1 cellular context compared by ENCODE assay signal in the genomic region with DNA sequence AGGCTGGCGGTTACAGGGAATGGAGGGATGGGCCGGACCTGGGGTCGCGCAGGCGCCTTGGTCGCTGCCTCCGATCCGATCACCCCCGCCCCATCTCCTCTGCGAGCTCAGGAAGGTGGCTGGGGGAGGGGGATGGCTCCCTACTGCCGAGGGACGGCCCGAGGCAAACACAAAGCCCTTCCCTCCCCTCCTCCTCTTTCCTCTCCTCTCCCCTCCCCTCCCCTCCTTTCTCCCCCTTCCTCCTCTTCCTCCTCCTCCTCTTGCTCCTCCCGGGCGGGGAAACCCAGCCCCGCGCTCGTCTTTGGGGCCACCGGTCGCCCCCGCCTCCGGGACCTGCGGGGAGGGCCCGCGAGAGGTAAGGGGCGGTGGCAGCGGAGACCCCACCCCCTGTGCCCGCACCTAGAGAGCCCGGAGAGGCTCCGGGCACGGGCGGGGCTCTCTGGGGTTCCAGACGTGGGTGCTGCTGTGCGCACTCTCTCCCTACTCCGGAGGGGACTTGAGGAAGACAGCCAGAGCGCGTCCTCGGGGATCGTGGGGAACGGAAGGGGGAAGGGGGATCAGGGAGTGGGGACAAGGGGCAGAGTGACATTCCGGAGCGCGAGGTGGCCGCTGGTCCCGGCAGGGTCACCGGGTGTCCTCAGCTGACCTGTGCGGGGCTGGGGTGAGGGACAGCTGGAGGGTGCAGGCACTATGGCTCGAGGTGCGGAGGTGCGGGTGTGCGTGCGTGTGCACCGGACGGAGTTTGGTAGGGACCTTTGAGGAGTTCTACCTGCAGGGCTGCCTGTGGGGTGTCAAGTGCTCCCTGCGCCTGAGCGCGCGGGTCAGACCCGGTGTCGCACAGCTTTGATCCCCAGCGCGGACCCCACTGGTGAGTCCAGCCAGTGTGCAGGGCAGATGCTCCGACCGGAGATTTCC.
TF ChIP-seq lines count a peak whose summit lies in the region.

A gene with protein sequence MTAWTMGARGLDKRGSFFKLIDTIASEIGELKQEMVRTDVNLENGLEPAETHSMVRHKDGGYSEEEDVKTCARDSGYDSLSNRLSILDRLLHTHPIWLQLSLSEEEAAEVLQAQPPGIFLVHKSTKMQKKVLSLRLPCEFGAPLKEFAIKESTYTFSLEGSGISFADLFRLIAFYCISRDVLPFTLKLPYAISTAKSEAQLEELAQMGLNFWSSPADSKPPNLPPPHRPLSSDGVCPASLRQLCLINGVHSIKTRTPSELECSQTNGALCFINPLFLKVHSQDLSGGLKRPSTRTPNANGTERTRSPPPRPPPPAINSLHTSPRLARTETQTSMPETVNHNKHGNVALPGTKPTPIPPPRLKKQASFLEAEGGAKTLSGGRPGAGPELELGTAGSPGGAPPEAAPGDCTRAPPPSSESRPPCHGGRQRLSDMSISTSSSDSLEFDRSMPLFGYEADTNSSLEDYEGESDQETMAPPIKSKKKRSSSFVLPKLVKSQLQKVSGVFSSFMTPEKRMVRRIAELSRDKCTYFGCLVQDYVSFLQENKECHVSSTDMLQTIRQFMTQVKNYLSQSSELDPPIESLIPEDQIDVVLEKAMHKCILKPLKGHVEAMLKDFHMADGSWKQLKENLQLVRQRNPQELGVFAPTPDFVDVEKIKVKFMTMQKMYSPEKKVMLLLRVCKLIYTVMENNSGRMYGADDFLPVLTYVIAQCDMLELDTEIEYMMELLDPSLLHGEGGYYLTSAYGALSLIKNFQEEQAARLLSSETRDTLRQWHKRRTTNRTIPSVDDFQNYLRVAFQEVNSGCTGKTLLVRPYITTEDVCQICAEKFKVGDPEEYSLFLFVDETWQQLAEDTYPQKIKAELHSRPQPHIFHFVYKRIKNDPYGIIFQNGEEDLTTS (plus strand): TSS at position 286 of the 915 bp plus-strand sequence. CDS start 131,344 bp downstream, outside the sequence.

TF ChIP-seq in HepG2, 621 proteins besides CTCF, POLR2A, EP300 and RAD21 (continued from another document and continues in another):
- TF ChIP-seq, protein P1, sequence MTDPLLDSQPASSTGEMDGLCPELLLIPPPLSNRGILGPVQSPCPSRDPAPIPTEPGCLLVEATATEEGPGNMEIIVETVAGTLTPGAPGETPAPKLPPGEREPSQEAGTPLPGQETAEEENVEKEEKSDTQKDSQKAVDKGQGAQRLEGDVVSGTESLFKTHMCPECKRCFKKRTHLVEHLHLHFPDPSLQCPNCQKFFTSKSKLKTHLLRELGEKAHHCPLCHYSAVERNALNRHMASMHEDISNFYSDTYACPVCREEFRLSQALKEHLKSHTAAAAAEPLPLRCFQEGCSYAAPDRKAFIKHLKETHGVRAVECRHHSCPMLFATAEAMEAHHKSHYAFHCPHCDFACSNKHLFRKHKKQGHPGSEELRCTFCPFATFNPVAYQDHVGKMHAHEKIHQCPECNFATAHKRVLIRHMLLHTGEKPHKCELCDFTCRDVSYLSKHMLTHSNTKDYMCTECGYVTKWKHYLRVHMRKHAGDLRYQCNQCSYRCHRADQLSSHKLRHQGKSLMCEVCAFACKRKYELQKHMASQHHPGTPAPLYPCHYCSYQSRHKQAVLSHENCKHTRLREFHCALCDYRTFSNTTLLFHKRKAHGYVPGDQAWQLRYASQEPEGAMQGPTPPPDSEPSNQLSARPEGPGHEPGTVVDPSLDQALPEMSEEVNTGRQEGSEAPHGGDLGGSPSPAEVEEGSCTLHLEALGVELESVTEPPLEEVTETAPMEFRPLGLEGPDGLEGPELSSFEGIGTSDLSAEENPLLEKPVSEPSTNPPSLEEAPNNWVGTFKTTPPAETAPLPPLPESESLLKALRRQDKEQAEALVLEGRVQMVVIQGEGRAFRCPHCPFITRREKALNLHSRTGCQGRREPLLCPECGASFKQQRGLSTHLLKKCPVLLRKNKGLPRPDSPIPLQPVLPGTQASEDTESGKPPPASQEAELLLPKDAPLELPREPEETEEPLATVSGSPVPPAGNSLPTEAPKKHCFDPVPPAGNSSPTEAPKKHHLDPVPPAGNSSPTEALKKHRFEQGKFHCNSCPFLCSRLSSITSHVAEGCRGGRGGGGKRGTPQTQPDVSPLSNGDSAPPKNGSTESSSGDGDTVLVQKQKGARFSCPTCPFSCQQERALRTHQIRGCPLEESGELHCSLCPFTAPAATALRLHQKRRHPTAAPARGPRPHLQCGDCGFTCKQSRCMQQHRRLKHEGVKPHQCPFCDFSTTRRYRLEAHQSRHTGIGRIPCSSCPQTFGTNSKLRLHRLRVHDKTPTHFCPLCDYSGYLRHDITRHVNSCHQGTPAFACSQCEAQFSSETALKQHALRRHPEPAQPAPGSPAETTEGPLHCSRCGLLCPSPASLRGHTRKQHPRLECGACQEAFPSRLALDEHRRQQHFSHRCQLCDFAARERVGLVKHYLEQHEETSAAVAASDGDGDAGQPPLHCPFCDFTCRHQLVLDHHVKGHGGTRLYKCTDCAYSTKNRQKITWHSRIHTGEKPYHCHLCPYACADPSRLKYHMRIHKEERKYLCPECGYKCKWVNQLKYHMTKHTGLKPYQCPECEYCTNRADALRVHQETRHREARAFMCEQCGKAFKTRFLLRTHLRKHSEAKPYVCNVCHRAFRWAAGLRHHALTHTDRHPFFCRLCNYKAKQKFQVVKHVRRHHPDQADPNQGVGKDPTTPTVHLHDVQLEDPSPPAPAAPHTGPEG (CRISPR knock-in tag; IDR thresholded peaks at IDR 0.05), result peak; percentile 71; the same call in 1 of the 2 replicates
- no peak; the same call in 1 of the 2 replicates for TF ChIP-seq NR2F6 (IDR thresholded peaks at IDR 0.05)
- TF ChIP-seq NR2F6 (CRISPR knock-in tag; IDR thresholded peaks at IDR 0.05), result no peak
- TF ChIP-seq ZNF703 (CRISPR knock-in tag; IDR thresholded peaks at IDR 0.05; ENCODE audit: borderline replicate concordance), result peak; percentile 45; the same call in 1 of the 2 replicates
- no peak; the same call in 1 of the 2 replicates for TF ChIP-seq REPIN1 (CRISPR knock-in tag; IDR thresholded peaks at IDR 0.05; ENCODE audit: borderline replicate concordance, low read depth)
- TF ChIP-seq, protein P2, sequence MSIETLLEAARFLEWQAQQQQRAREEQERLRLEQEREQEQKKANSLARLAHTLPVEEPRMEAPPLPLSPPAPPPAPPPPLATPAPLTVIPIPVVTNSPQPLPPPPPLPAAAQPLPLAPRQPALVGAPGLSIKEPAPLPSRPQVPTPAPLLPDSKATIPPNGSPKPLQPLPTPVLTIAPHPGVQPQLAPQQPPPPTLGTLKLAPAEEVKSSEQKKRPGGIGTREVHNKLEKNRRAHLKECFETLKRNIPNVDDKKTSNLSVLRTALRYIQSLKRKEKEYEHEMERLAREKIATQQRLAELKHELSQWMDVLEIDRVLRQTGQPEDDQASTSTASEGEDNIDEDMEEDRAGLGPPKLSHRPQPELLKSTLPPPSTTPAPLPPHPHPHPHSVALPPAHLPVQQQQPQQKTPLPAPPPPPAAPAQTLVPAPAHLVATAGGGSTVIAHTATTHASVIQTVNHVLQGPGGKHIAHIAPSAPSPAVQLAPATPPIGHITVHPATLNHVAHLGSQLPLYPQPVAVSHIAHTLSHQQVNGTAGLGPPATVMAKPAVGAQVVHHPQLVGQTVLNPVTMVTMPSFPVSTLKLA (IDR thresholded peaks at IDR 0.05), result no peak
- no peak for TF ChIP-seq ZNF160 (CRISPR knock-in tag; IDR thresholded peaks at IDR 0.05)
- TF ChIP-seq BORCS8-MEF2B (CRISPR knock-in tag; IDR thresholded peaks at IDR 0.05), result no peak
- TF ChIP-seq FOSL2 (CRISPR knock-in tag; IDR thresholded peaks at IDR 0.05), result no peak
- no peak; the same call in 1 of the 2 replicates for TF ChIP-seq NAIF1 (CRISPR knock-in tag; IDR thresholded peaks at IDR 0.05; ENCODE audit: borderline replicate concordance)
- no peak for TF ChIP-seq ONECUT2 (CRISPR knock-in tag; IDR thresholded peaks at IDR 0.05)
- TF ChIP-seq ZNF17 (CRISPR knock-in tag; IDR thresholded peaks at IDR 0.05), result no peak
- 0 out of 2 replicates have a peak, but pooled peaks have one; percentile 8 for TF ChIP-seq ZNF12 (CRISPR knock-in tag; IDR thresholded peaks at IDR 0.05)
- no peak for TF ChIP-seq TCF12 (IDR thresholded peaks at IDR 0.05)
- TF ChIP-seq TCF12 (CRISPR knock-in tag; IDR thresholded peaks at IDR 0.05), result no peak
- TF ChIP-seq CENPT (CRISPR knock-in tag; IDR thresholded peaks at IDR 0.05; ENCODE audit: low read depth), result 0 out of 2 replicates have a peak, but pooled peaks have one; percentile 15
- TF ChIP-seq POLR2AphosphoS5 (IDR thresholded peaks at IDR 0.05; ENCODE audit: low read depth, low read length), result peak; percentile 24; the same call in 1 of the 2 replicates
- no peak; the same call in 1 of the 2 replicates for TF ChIP-seq TOPORS (CRISPR knock-in tag; IDR thresholded peaks at IDR 0.05)
- TF ChIP-seq ZNF546 (CRISPR knock-in tag; conservative IDR thresholded peaks at IDR 0.05), result no peak
- TF ChIP-seq, protein P3, sequence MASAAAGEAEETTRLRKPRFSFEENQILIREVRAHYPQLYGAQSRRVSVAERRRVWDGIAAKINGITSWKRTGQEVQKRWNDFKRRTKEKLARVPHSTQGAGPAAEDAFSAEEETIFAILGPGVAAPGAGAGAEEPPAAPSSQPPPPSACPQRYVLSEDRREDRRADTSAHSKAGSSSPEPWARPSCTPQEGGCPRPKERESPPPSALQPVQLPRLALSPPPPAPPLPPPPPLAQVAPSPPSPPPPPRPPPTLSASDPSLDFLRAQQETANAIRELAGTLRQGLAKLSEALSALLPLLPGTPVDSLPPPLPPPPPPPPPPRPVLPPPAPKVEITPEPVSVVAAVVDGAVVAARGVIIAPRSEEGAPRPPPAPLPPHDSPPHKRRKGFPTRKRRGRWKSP (CRISPR knock-in tag; IDR thresholded peaks at IDR 0.05), result no peak
- TF ChIP-seq, protein P4, sequence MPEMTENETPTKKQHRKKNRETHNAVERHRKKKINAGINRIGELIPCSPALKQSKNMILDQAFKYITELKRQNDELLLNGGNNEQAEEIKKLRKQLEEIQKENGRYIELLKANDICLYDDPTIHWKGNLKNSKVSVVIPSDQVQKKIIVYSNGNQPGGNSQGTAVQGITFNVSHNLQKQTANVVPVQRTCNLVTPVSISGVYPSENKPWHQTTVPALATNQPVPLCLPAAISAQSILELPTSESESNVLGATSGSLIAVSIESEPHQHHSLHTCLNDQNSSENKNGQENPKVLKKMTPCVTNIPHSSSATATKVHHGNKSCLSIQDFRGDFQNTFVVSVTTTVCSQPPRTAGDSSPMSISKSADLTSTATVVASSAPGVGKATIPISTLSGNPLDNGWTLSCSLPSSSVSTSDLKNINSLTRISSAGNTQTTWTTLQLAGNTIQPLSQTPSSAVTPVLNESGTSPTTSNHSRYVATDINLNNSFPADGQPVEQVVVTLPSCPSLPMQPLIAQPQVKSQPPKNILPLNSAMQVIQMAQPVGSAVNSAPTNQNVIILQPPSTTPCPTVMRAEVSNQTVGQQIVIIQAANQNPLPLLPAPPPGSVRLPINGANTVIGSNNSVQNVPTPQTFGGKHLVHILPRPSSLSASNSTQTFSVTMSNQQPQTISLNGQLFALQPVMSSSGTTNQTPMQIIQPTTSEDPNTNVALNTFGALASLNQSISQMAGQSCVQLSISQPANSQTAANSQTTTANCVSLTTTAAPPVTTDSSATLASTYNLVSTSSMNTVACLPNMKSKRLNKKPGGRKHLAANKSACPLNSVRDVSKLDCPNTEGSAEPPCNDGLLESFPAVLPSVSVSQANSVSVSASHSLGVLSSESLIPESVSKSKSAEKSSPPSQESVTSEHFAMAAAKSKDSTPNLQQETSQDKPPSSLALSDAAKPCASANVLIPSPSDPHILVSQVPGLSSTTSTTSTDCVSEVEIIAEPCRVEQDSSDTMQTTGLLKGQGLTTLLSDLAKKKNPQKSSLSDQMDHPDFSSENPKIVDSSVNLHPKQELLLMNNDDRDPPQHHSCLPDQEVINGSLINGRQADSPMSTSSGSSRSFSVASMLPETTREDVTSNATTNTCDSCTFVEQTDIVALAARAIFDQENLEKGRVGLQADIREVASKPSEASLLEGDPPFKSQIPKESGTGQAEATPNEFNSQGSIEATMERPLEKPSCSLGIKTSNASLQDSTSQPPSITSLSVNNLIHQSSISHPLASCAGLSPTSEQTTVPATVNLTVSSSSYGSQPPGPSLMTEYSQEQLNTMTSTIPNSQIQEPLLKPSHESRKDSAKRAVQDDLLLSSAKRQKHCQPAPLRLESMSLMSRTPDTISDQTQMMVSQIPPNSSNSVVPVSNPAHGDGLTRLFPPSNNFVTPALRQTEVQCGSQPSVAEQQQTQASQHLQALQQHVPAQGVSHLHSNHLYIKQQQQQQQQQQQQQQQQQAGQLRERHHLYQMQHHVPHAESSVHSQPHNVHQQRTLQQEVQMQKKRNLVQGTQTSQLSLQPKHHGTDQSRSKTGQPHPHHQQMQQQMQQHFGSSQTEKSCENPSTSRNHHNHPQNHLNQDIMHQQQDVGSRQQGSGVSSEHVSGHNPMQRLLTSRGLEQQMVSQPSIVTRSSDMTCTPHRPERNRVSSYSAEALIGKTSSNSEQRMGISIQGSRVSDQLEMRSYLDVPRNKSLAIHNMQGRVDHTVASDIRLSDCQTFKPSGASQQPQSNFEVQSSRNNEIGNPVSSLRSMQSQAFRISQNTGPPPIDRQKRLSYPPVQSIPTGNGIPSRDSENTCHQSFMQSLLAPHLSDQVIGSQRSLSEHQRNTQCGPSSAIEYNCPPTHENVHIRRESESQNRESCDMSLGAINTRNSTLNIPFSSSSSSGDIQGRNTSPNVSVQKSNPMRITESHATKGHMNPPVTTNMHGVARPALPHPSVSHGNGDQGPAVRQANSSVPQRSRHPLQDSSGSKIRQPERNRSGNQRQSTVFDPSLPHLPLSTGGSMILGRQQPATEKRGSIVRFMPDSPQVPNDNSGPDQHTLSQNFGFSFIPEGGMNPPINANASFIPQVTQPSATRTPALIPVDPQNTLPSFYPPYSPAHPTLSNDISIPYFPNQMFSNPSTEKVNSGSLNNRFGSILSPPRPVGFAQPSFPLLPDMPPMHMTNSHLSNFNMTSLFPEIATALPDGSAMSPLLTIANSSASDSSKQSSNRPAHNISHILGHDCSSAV (CRISPR knock-in tag; IDR thresholded peaks at IDR 0.05; ENCODE audit: borderline replicate concordance), result 0 out of 2 replicates have a peak, but pooled peaks have one; percentile 25
- peak; percentile 73 for TF ChIP-seq IKZF4 (CRISPR knock-in tag; IDR thresholded peaks at IDR 0.05; ENCODE audit: borderline replicate concordance, low read depth, not compliant biosample characterization)
- TF ChIP-seq TCF7L2 (IDR thresholded peaks at IDR 0.05; ENCODE audit: low read depth, low read length), result no peak
- TF ChIP-seq NFE2L2 (IDR thresholded peaks at IDR 0.05; ENCODE audit: low read length), result no peak
- TF ChIP-seq ZNF282 (IDR thresholded peaks at IDR 0.05; ENCODE audit: partially characterized antibody), result no peak
- TF ChIP-seq KDM5B (CRISPR knock-in tag; IDR thresholded peaks at IDR 0.05; ENCODE audit: borderline replicate concordance), result peak; percentile 6; the same call in 1 of the 2 replicates
- TF ChIP-seq ZNF879 (CRISPR knock-in tag; IDR thresholded peaks at IDR 0.05), result peak; percentile 93
- TF ChIP-seq, protein P5, sequence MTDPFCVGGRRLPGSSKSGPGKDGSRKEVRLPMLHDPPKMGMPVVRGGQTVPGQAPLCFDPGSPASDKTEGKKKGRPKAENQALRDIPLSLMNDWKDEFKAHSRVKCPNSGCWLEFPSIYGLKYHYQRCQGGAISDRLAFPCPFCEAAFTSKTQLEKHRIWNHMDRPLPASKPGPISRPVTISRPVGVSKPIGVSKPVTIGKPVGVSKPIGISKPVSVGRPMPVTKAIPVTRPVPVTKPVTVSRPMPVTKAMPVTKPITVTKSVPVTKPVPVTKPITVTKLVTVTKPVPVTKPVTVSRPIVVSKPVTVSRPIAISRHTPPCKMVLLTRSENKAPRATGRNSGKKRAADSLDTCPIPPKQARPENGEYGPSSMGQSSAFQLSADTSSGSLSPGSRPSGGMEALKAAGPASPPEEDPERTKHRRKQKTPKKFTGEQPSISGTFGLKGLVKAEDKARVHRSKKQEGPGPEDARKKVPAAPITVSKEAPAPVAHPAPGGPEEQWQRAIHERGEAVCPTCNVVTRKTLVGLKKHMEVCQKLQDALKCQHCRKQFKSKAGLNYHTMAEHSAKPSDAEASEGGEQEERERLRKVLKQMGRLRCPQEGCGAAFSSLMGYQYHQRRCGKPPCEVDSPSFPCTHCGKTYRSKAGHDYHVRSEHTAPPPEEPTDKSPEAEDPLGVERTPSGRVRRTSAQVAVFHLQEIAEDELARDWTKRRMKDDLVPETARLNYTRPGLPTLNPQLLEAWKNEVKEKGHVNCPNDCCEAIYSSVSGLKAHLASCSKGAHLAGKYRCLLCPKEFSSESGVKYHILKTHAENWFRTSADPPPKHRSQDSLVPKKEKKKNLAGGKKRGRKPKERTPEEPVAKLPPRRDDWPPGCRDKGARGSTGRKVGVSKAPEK (CRISPR knock-in tag; IDR thresholded peaks at IDR 0.05; ENCODE audit: borderline replicate concordance), result 0 out of 2 replicates have a peak, but pooled peaks have one; percentile 10
